In genomic region chr5:61251874-61252642, GRCh38 we compare ENCODE assay signal across 26 cellular contexts.
"Had no signal": no experiment of that assay in that cellular context is flagged by ENCODE, and none has a peak within 500 bp of the region (broad histone marks: within the 10 kb centered on the region; RNA-seq: fewer than 3 reads in every experiment).

No MANE protein-coding gene starts in this region.

- H3K27ac ChIP-seq: epithelial cell of prostate, foreskin keratinocyte, heart left ventricle, hepatocyte, left ventricle myocardium inferior, lower lobe of right lung, skin epidermis, transverse colon, upper lobe of right lung, uterus had no signal

- DNase-seq: effector CD8-positive, alpha-beta T cell; endodermal cell; foreskin keratinocyte; heart left ventricle; islet precursor cell; kidney glomerular epithelial cell; left colon; left ventricle myocardium inferior; lower lobe of right lung; naive thymus-derived CD8-positive, alpha-beta T cell; nephron progenitor cell; nucleus accumbens; retina; stimulated activated CD4-positive, alpha-beta T cell treated with anti-CD3 and anti-CD28 coated beads, Interleukin-15, amount 100 ng/mL, for 24 hours; stimulated activated CD4-positive, alpha-beta T cell treated with anti-CD3 and anti-CD28 coated beads, Interleukin-2, amount 100 ng/mL, for 48 hours; stimulated activated naive B cell treated with anti-CD40 and anti-IgM and Interleukin-4, amounts not matched to agents 10 μg/mL and 1 μg/mL and 100 μg/mL, for 72 hours; transverse colon; upper lobe of right lung; uterus had no signal

- H3K9me3 ChIP-seq: gastroesophageal sphincter, lower lobe of right lung, transverse colon, upper lobe of right lung, uterus had no signal

- H3K4me1 Mint-ChIP-seq: endodermal cell; naive thymus-derived CD8-positive, alpha-beta T cell; nephron progenitor cell; stimulated activated naive B cell treated with anti-CD40 and anti-IgM and Interleukin-4, amounts not matched to agents 10 μg/mL and 1 μg/mL and 100 μg/mL, for 72 hours had no signal

- H3K9me3 Mint-ChIP-seq: endodermal cell; stimulated activated naive CD8-positive, alpha-beta T cell treated with anti-CD3 and anti-CD28 coated beads, Interleukin-15, Interleukin-2, amounts not matched to agents 100 ng/mL and 50 ng/mL, for 24 hours had no signal

- H3K27me3 ChIP-seq: foreskin keratinocyte, gastroesophageal sphincter, heart left ventricle, hepatocyte, transverse colon, upper lobe of right lung, uterus had no signal

- H3K36me3 ChIP-seq: gastroesophageal sphincter, heart left ventricle, left ventricle myocardium inferior, lower lobe of right lung, transverse colon, upper lobe of right lung, uterus had no signal

- FAIRE-seq: colon had no signal

- H3K4me1 ChIP-seq: gastroesophageal sphincter, lower lobe of right lung, uterus had no signal

- H3K79me2 ChIP-seq: hepatocyte had no signal

- H3K4me2 ChIP-seq: hepatocyte had no signal

- H2AFZ ChIP-seq: hepatocyte had no signal

- H3K4me3 Mint-ChIP-seq: endodermal cell; naive thymus-derived CD8-positive, alpha-beta T cell; nephron progenitor cell; stimulated activated naive B cell treated with anti-CD40 and anti-IgM and Interleukin-4, amounts not matched to agents 10 μg/mL and 1 μg/mL and 100 μg/mL, for 72 hours; stimulated activated naive CD8-positive, alpha-beta T cell treated with anti-CD3 and anti-CD28 coated beads, Interleukin-15, Interleukin-2, amounts not matched to agents 100 ng/mL and 50 ng/mL, for 24 hours had no signal

- H3K4me3 ChIP-seq: gastroesophageal sphincter, heart left ventricle, hepatocyte, left ventricle myocardium inferior, lower lobe of right lung, skin epidermis, transverse colon, upper lobe of right lung, uterus had no signal

- ATAC-seq: esophagus mucosa; foreskin keratinocyte; gastroesophageal sphincter; heart left ventricle; left colon; lower lobe of right lung; naive thymus-derived CD8-positive, alpha-beta T cell; stimulated activated naive B cell treated with anti-CD40 and anti-IgM and Interleukin-4, amounts not matched to agents 10 μg/mL and 1 μg/mL and 100 μg/mL, for 72 hours; upper lobe of right lung had no signal

- H3K27ac Mint-ChIP-seq: endodermal cell; naive thymus-derived CD8-positive, alpha-beta T cell; nephron progenitor cell; stimulated activated naive B cell treated with anti-CD40 and anti-IgM and Interleukin-4, amounts not matched to agents 10 μg/mL and 1 μg/mL and 100 μg/mL, for 72 hours; stimulated activated naive CD8-positive, alpha-beta T cell treated with anti-CD3 and anti-CD28 coated beads, Interleukin-15, Interleukin-2, amounts not matched to agents 100 ng/mL and 50 ng/mL, for 24 hours had no signal
